19 cellular contexts compared by ENCODE assay signal in genomic region chr9:96400132-96400910, GRCh38. TPM values are rescaled to one million over a fixed set of nuclear protein-coding genes. Genes with fewer than 3 reads are reported as not detected.
DNase-seq lines count a peak whose midpoint lies in the region; ATAC-seq and TF ChIP-seq lines count a peak whose summit lies in the region.
"Had no signal": no experiment of that assay in that cellular context is flagged by ENCODE, and none has a peak within 500 bp of the region (broad histone marks: within the 10 kb centered on the region; RNA-seq: fewer than 3 reads in every experiment).

No MANE protein-coding gene starts in this region.

- H3K4me3 ChIP-seq in BLaER1 (no peak overlapping the region), esophagus squamous epithelium (no peak overlapping the region)
- H3K4me3 ChIP-seq in BLaER1 treated with 17β-estradiol and CSF1 and Interleukin-3, amounts not matched to agents 10 nM and 100 nM: no peak overlapping the region
- H3K4me3 ChIP-seq: coronary artery had no signal

- H3K4me3 Mint-ChIP-seq in T-helper 17 cell (no peak overlapping the region), endothelial cell (ENCODE audit: unreplicated experiment) (peak overlapping the region; percentile 11)
- H3K4me3 Mint-ChIP-seq: H9, nephron progenitor cell had no signal

- H3K4me1 Mint-ChIP-seq in T-helper 17 cell (peaks cover 14% of the 10 kb centered on the region), endothelial cell (ENCODE audit: unreplicated experiment) (peaks cover 7% of the 10 kb centered on the region)

- H3K4me2 ChIP-seq in BLaER1: peak overlapping the region; percentile 69
- H3K4me2 ChIP-seq in BLaER1 treated with 17β-estradiol and CSF1 and Interleukin-3, amounts not matched to agents 10 nM and 100 nM: peak overlapping the region in 6 of 11 experiments; percentile 39 to 79 (median 70); a peak in 7 of 22 replicates

- H3K27ac Mint-ChIP-seq in T-helper 17 cell (peak overlapping the region; percentile 14), endothelial cell (ENCODE audit: unreplicated experiment) (no peak overlapping the region)

- TF ChIP-seq CTCF in endothelial cell (IDR thresholded peaks at IDR 0.05; ENCODE audit: unreplicated experiment) (no peak), esophagus squamous epithelium (IDR thresholded peaks at IDR 0.05) (no peak)

- DNase-seq in T-helper 17 cell: no peak
- no peak for DNase-seq in endothelial cell (ENCODE audit: low spot score)
- no peak for DNase-seq in esophagus squamous epithelium (lab: John Stamatoyannopoulos, UW)
- no peak for DNase-seq in NCI-H146 (lab: John Stamatoyannopoulos, UW)
- DNase-seq: activated T-cell treated with anti-CD3 and anti-CD28 coated beads for 4 hours; H9; left cardiac atrium; mesendoderm; NCI-H1105; nephron progenitor cell; posterior cingulate gyrus; RPMI8226; stimulated activated naive CD4-positive, alpha-beta T cell treated with Interleukin-2 at 50 U/mL for 16 hours; trophoblast cell had no signal

- no peak for TF ChIP-seq POLR2A in esophagus squamous epithelium (IDR thresholded peaks at IDR 0.05)

- ATAC-seq in T-helper 17 cell (no peak), HG03095 (IDR thresholded peaks at IDR 0.05; ENCODE audit: unreplicated experiment) (no peak)
- ATAC-seq: left cardiac atrium, SK-N-SH treated with all-trans-retinoic acid at 6 μM for 48 hours had no signal

- H3K36me3 Mint-ChIP-seq in T-helper 17 cell (ENCODE audit: low read depth): no peaks in the 10 kb centered on the region
- H3K36me3 Mint-ChIP-seq in endothelial cell (ENCODE audit: low read depth, unreplicated experiment): peaks cover 5% of the 10 kb centered on the region

- no peaks in the 10 kb centered on the region for H3K27me3 ChIP-seq in BLaER1
- H3K27me3 ChIP-seq in BLaER1 treated with 17β-estradiol and CSF1 and Interleukin-3, amounts not matched to agents 10 nM and 100 nM: no peaks in the 10 kb centered on the region
- no peaks in the 10 kb centered on the region for H3K27me3 ChIP-seq in esophagus squamous epithelium

- H3K4me1 ChIP-seq in BLaER1 (peaks cover 22% of the 10 kb centered on the region), esophagus squamous epithelium (no peaks in the 10 kb centered on the region)
- H3K4me1 ChIP-seq in BLaER1 treated with 17β-estradiol and CSF1 and Interleukin-3, amounts not matched to agents 10 nM and 100 nM: peaks cover 11 to 22% (median 18%) of the 10 kb centered on the region in 10 experiments; a peak in 19 of 20 replicates

- peaks cover 31% of the 10 kb centered on the region for H3K9me3 ChIP-seq in BLaER1
- peaks cover 14 to 46% (median 35%) of the 10 kb centered on the region in 11 experiments for H3K9me3 ChIP-seq in BLaER1 treated with 17β-estradiol and CSF1 and Interleukin-3, amounts not matched to agents 10 nM and 100 nM (replicated peaks in 1 of 11)
- no peaks in the 10 kb centered on the region for H3K9me3 ChIP-seq in T-helper 17 cell (ENCODE audit: control insufficient read depth, low read length, poor library complexity, severe bottlenecking)
- no peaks in the 10 kb centered on the region for H3K9me3 ChIP-seq in esophagus squamous epithelium

- H3K27ac ChIP-seq in BLaER1 (no peak overlapping the region), esophagus squamous epithelium (no peak overlapping the region)
- 0 out of 22 replicates have a peak overlapping the region, but pooled peaks of 2 of the 11 experiments have one; percentile 52 to 58 for H3K27ac ChIP-seq in BLaER1 treated with 17β-estradiol and CSF1 and Interleukin-3, amounts not matched to agents 10 nM and 100 nM
- H3K27ac ChIP-seq: coronary artery had no signal

- H3K9me3 Mint-ChIP-seq in endothelial cell (ENCODE audit: unreplicated experiment): peaks cover 4% of the 10 kb centered on the region

- peaks cover 62% of the 10 kb centered on the region for H3K36me3 ChIP-seq in BLaER1
- H3K36me3 ChIP-seq in BLaER1 treated with 17β-estradiol and CSF1 and Interleukin-3, amounts not matched to agents 10 nM and 100 nM: peaks cover 0 to 95% (median 50%) of the 10 kb centered on the region in 11 experiments; a peak in 18 of 22 replicates
- no peaks in the 10 kb centered on the region for H3K36me3 ChIP-seq in esophagus squamous epithelium

- intact Hi-C loops in esophagus squamous epithelium (cut with DNase I): no loop called here

- H3K27me3 Mint-ChIP-seq in T-helper 17 cell: no peaks in the 10 kb centered on the region
- H3K27me3 Mint-ChIP-seq in endothelial cell (ENCODE audit: unreplicated experiment): peaks cover 2% of the 10 kb centered on the region

- H3K9ac ChIP-seq in BLaER1: no peak overlapping the region
- H3K9ac ChIP-seq in BLaER1 treated with 17β-estradiol and CSF1 and Interleukin-3, amounts not matched to agents 10 nM and 100 nM: no peak overlapping the region

- H4K20me1 ChIP-seq in BLaER1: peaks cover 78% of the 10 kb centered on the region
- H4K20me1 ChIP-seq in BLaER1 treated with 17β-estradiol and CSF1 and Interleukin-3, amounts not matched to agents 10 nM and 100 nM: peaks cover 0 to 61% (median 28%) of the 10 kb centered on the region in 11 experiments; a peak in 12 of 22 replicates

RNA-seq across cellular contexts. Expression of gene SLC35D2, which starts 16.8 kb away (rescaled TPM):
- 10 to 100 TPM; 23.5 to 31.7 TPM for total RNA-seq in T-helper 17 cell
- 27.2 TPM for total RNA-seq in endothelial cell (ENCODE audit: unreplicated experiment)
- total RNA-seq in esophagus squamous epithelium: 10 to 100 TPM; 10.3 to 28.5 (median 16.4) TPM

RNA-seq across cellular contexts. Expression of gene ZNF367, which starts 17.8 kb away (rescaled TPM):
- total RNA-seq in T-helper 17 cell: 1 to 10 TPM; 4.7 to 6.9 TPM
- total RNA-seq in endothelial cell (ENCODE audit: unreplicated experiment): 2.2 TPM
- total RNA-seq in esophagus squamous epithelium: 1 to 10 TPM; 2.2 to 7.1 (median 4.6) TPM

RNA-seq across cellular contexts. Expression of gene HABP4, which starts 49.6 kb away (rescaled TPM):
- 10 to 100 TPM; 16.6 to 21.3 TPM for total RNA-seq in T-helper 17 cell
- total RNA-seq in endothelial cell (ENCODE audit: unreplicated experiment): 7.5 TPM
- 10 to 100 TPM in 1 of 4 donors, 1 to 10 TPM in 2, under 1 TPM in 1; 0.80 to 12.4 (median 2.7) TPM for total RNA-seq in esophagus squamous epithelium
